1 cellular context compared by ENCODE assay signal in the genomic region with DNA sequence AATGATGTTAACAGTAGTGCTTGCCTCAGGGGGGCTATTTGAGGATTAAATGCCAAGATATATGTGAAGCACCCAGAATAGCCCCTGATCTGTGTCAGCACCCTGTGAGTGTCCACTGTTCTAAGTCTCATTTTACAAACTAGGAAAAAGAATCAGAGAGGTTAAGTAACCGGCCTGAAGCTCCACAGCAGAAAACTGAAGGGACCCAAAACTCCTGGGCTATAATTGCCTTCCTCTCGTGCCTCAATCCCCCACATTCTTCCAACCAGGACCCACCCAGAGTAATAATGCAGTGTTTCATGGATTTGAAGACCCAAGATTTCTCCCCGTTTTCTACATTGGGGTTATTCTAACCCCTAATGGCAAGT.
TF ChIP-seq lines count a peak whose summit lies in the region.

No MANE protein-coding gene starts in this region.

TF ChIP-seq in endothelial cell of umbilical vein, 7 proteins besides CTCF, POLR2A, EP300 and RAD21 (continued from another document):
- no peak for TF ChIP-seq MYC (IDR thresholded peaks at IDR 0.05; ENCODE audit: low read depth, low read length)
- TF ChIP-seq FOS (IDR thresholded peaks at IDR 0.05; ENCODE audit: borderline replicate concordance, insufficient read depth, low read length), result no peak
- TF ChIP-seq JUN (IDR thresholded peaks at IDR 0.05; ENCODE audit: borderline replicate concordance, insufficient read depth, insufficient read length, low read depth), result no peak
- TF ChIP-seq EZH2 (IDR thresholded peaks at IDR 0.05; ENCODE audit: borderline replicate concordance, low read depth, low read length, severe bottlenecking), result no peak
- no peak for TF ChIP-seq POLR2AphosphoS5 (IDR thresholded peaks at IDR 0.05; ENCODE audit: insufficient read depth, low read depth, low read length)
- TF ChIP-seq, protein P1, sequence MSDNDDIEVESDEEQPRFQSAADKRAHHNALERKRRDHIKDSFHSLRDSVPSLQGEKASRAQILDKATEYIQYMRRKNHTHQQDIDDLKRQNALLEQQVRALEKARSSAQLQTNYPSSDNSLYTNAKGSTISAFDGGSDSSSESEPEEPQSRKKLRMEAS (IDR thresholded peaks at IDR 0.05; ENCODE audit: insufficient read depth, insufficient read length), result no peak
